Comparison of ENCODE assay signal across 8 cellular contexts in the genomic region with DNA sequence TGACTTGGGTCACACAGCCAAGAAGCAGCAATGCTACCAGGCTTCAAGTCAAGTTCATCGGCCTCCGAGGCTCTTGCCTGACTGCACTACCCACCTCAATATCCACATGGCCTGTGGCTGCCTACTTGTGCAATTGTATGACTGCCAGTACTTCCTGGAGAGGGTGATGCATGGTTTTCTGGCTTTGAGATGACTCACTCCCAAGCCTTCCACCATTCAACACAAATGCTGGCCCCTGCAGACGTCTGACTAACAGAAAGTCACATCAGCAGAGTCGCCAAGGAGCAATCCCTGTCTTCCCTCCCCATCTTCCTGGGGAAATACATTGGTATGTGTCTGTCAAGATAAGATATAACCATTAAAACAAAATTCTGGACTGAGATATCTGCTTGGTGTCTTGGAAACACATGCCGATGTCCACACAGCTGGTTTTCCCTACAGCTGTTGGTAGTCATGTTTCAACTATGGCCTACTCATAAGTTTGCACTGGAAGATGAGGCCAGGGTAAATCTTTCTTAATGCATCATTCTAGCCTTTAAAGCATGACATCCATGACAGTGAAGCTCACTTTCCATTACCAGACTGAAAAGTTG.
DNase-seq lines count a peak whose midpoint lies in the region; ATAC-seq and TF ChIP-seq lines count a peak whose summit lies in the region.

No MANE protein-coding gene starts in this region.

- no peaks in the 10 kb centered on the region for H3K36me3 ChIP-seq in MG63

- H3K27ac Mint-ChIP-seq in stimulated activated effector memory CD8-positive, alpha-beta T cell treated with anti-CD3 and anti-CD28 coated beads, Interleukin-12 subunit alpha, Interleukin-12 subunit beta, amount 100 ng/mL, for 72 hours: peak overlapping the region; percentile 33

- H3K36me3 Mint-ChIP-seq in stimulated activated effector memory CD8-positive, alpha-beta T cell treated with anti-CD3 and anti-CD28 coated beads, Interleukin-12 subunit alpha, Interleukin-12 subunit beta, amount 100 ng/mL, for 72 hours: no peaks in the 10 kb centered on the region

- CTCF ChIA-PET in AG04449 (lab: Yijun Ruan, JAX): interaction anchor here (1.9 to 6.2 kb wide), 5 partner anchors 9 to 279 kb away, joined by 6 to 54 read pairs (median 29); a partner anchor contains a TSS

- ATAC-seq in stimulated activated effector memory CD8-positive, alpha-beta T cell treated with anti-CD3 and anti-CD28 coated beads, Interleukin-12 subunit alpha, Interleukin-12 subunit beta, amount 100 ng/mL, for 72 hours: peak; percentile 99
- no peak for ATAC-seq in GM19328 (IDR thresholded peaks at IDR 0.05; ENCODE audit: unreplicated experiment)

- H3K27me3 ChIP-seq in MG63: no peaks in the 10 kb centered on the region

- H3K4me3 Mint-ChIP-seq in stimulated activated effector memory CD8-positive, alpha-beta T cell treated with anti-CD3 and anti-CD28 coated beads, Interleukin-12 subunit alpha, Interleukin-12 subunit beta, amount 100 ng/mL, for 72 hours: no peak overlapping the region

- H3K9me3 ChIP-seq in MG63: no peaks in the 10 kb centered on the region

- POLR2A ChIA-PET in AG04449 (lab: Yijun Ruan, JAX): no interaction called here

- peak; percentile 88 for DNase-seq in AG04449 (ENCODE audit: low read depth, low spot score)
- peak; percentile 86 for DNase-seq in MG63
- DNase-seq in activated effector memory CD4-positive, alpha-beta T cell treated with Interleukin-2 at 50 U/mL for 16 hours: peak; percentile 26
- DNase-seq in islet precursor cell: peak; percentile 95
- DNase-seq in stimulated activated effector memory CD8-positive, alpha-beta T cell treated with anti-CD3 and anti-CD28 coated beads, Interleukin-12 subunit alpha, Interleukin-12 subunit beta, amount 100 ng/mL, for 72 hours (ENCODE audit: low spot score in 2 of 2): peak; percentile 25 to 67
- no peak for DNase-seq in NCI-H510A treated with DMSO at 0.1 percent for 48 hours (lab: John Stamatoyannopoulos, UW)
- no peak for DNase-seq in NCI-H2081 (lab: John Stamatoyannopoulos, UW)

- H3K9me3 Mint-ChIP-seq in stimulated activated effector memory CD8-positive, alpha-beta T cell treated with anti-CD3 and anti-CD28 coated beads, Interleukin-12 subunit alpha, Interleukin-12 subunit beta, amount 100 ng/mL, for 72 hours: no peaks in the 10 kb centered on the region

- H3K4me1 Mint-ChIP-seq in stimulated activated effector memory CD8-positive, alpha-beta T cell treated with anti-CD3 and anti-CD28 coated beads, Interleukin-12 subunit alpha, Interleukin-12 subunit beta, amount 100 ng/mL, for 72 hours: peaks cover 25% of the 10 kb centered on the region

- no peak overlapping the region for H3K4me3 ChIP-seq in AG04449 (ENCODE audit: low read depth, low read length)
- no peak overlapping the region for H3K4me3 ChIP-seq in MG63

- no peak for TF ChIP-seq CTCF in AG04449 (IDR thresholded peaks at IDR 0.05; ENCODE audit: insufficient read depth, low read length, missing control alignments)

Comparison
In these comparisons a context has a peak if more than half of its experiments do, and no peak if none do; other contexts are left out.
1. DNase-seq: peak in AG04449 (single experiment), MG63 (single experiment), activated effector memory CD4-positive, alpha-beta T cell treated with Interleukin-2 at 50 U/mL for 16 hours (single experiment), islet precursor cell (single experiment) and stimulated activated effector memory CD8-positive, alpha-beta T cell treated with anti-CD3 and anti-CD28 coated beads, Interleukin-12 subunit alpha, Interleukin-12 subunit beta, amount 100 ng/mL, for 72 hours (2 of 2); none in NCI-H510A treated with DMSO at 0.1 percent for 48 hours (single experiment) and NCI-H2081 (0 of 2).